11 cellular contexts compared by ENCODE assay signal in genomic region chr16:24102120-24102740, GRCh38.
DNase-seq lines count a peak whose midpoint lies in the region; ATAC-seq and TF ChIP-seq lines count a peak whose summit lies in the region.
"Had no signal": no experiment of that assay in that cellular context is flagged by ENCODE, and none has a peak within 500 bp of the region (broad histone marks: within the 10 kb centered on the region; RNA-seq: fewer than 3 reads in every experiment).

No MANE protein-coding gene starts in this region.

- H3K9me3 Mint-ChIP-seq in IgD-negative memory B cell (peaks cover 0 to 2% (median 2%) of the 10 kb centered on the region in 3 donors), glutamatergic neuron (ENCODE audit: unreplicated experiment) (no peaks in the 10 kb centered on the region)
- peaks cover 3% of the 10 kb centered on the region for H3K9me3 Mint-ChIP-seq in stimulated activated effector memory CD8-positive, alpha-beta T cell treated with anti-CD3 and anti-CD28 coated beads, Interleukin-12 subunit alpha, Interleukin-12 subunit beta, amount 100 ng/mL, for 72 hours
- H3K9me3 Mint-ChIP-seq: neural crest cell had no signal

- H3K4me1 Mint-ChIP-seq in IgD-negative memory B cell (peaks cover 0 to 4% (median 3%) of the 10 kb centered on the region in 3 donors), glutamatergic neuron (ENCODE audit: low read depth, unreplicated experiment) (peaks cover 4% of the 10 kb centered on the region)
- peaks cover 22% of the 10 kb centered on the region for H3K4me1 Mint-ChIP-seq in stimulated activated effector memory CD8-positive, alpha-beta T cell treated with anti-CD3 and anti-CD28 coated beads, Interleukin-12 subunit alpha, Interleukin-12 subunit beta, amount 100 ng/mL, for 72 hours

- H3K27me3 Mint-ChIP-seq in IgD-negative memory B cell (no peaks in the 10 kb centered on the region), glutamatergic neuron (ENCODE audit: unreplicated experiment) (peaks cover 3% of the 10 kb centered on the region)

- peak overlapping the region in 2 of 3 donors; percentile 13 to 23 for H3K27ac Mint-ChIP-seq in IgD-negative memory B cell
- H3K27ac Mint-ChIP-seq in glutamatergic neuron (ENCODE audit: unreplicated experiment) = no peak overlapping the region
- H3K27ac Mint-ChIP-seq in stimulated activated effector memory CD8-positive, alpha-beta T cell treated with anti-CD3 and anti-CD28 coated beads, Interleukin-12 subunit alpha, Interleukin-12 subunit beta, amount 100 ng/mL, for 72 hours = peak overlapping the region; percentile 29

- peak; percentile 9 for TF ChIP-seq CTCF in glutamatergic neuron (IDR thresholded peaks at IDR 0.05; ENCODE audit: partially characterized antibody, unreplicated experiment)

- no peak overlapping the region for H3K4me3 Mint-ChIP-seq in IgD-negative memory B cell
- no peak overlapping the region for H3K4me3 Mint-ChIP-seq in glutamatergic neuron (ENCODE audit: unreplicated experiment)
- H3K4me3 Mint-ChIP-seq in stimulated activated effector memory CD8-positive, alpha-beta T cell treated with anti-CD3 and anti-CD28 coated beads, Interleukin-12 subunit alpha, Interleukin-12 subunit beta, amount 100 ng/mL, for 72 hours = no peak overlapping the region
- H3K4me3 Mint-ChIP-seq: neural crest cell had no signal

- peak; percentile 24 for DNase-seq in OCI-M1 (lab: John Stamatoyannopoulos, UW)
- peak; percentile 32 for DNase-seq in glutamatergic neuron
- DNase-seq in stimulated activated effector memory CD8-positive, alpha-beta T cell treated with anti-CD3 and anti-CD28 coated beads, Interleukin-12 subunit alpha, Interleukin-12 subunit beta, amount 100 ng/mL, for 72 hours (ENCODE audit: low spot score in 2 of 2) = peak in 1 of 2 donors; percentile 8
- DNase-seq in stimulated activated naive CD4-positive, alpha-beta T cell (lab: John Stamatoyannopoulos, UW) = no peak
- DNase-seq: Caco-2, NCI-H526 treated with DMSO at 0.1 percent for 48 hours had no signal

- H3K36me3 Mint-ChIP-seq in IgD-negative memory B cell (peaks cover 18% of the 10 kb centered on the region), glutamatergic neuron (ENCODE audit: unreplicated experiment) (no peaks in the 10 kb centered on the region)
- peaks cover 39% of the 10 kb centered on the region for H3K36me3 Mint-ChIP-seq in stimulated activated effector memory CD8-positive, alpha-beta T cell treated with anti-CD3 and anti-CD28 coated beads, Interleukin-12 subunit alpha, Interleukin-12 subunit beta, amount 100 ng/mL, for 72 hours

- no peak for ATAC-seq in stimulated activated effector memory CD8-positive, alpha-beta T cell treated with anti-CD3 and anti-CD28 coated beads, Interleukin-12 subunit alpha, Interleukin-12 subunit beta, amount 100 ng/mL, for 72 hours
- no peak for ATAC-seq in HG03521 (IDR thresholded peaks at IDR 0.05; ENCODE audit: unreplicated experiment)
- no peak for ATAC-seq in GM18519 (IDR thresholded peaks at IDR 0.05; ENCODE audit: low FRiP score, unreplicated experiment)
- ATAC-seq: Right ventricle myocardium inferior had no signal

Comparison
In these comparisons a context has a peak if more than half of its experiments do, and no peak if none do; other contexts are left out.
1. DNase-seq: peak in OCI-M1 (single experiment) and glutamatergic neuron (single experiment); none in stimulated activated naive CD4-positive, alpha-beta T cell (0 of 6).